In the genomic region with DNA sequence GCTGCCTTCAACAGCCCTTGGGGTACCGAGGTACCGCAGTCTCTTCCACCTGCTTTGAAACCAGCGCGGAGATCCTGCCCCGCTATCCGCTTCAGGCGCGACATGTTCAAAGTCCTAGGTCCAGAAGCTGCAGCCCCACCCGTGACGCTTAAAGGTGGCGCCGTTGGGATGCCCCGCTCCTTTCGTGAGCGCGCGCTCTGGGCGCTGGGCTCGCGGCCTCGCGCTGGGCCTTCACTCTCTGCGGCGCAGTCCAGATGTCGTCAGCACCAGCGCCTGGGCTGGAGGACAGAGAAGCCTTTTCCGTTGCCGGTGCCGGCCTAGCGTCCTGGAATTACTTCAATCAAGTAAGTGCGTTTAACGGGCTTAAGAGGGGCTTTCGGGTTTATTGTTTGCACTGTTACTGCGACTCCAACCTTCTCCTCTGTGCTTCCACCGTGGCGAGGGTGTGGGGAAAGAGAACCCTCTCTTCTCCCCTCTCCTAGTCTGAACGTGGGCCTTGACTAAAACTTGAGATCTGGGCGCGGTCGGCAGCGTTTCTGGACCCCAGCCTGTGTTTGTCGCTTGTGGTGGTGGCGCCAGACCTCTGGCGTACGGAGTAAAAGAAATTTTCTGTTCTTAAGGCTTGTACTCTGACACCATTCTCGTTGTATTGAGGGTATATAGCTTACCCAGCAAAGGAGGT, we compare ENCODE assay signal across 1 cellular context.
A peak's percentile ranks its signal among the peaks of the same experiment; 100 is the strongest.
TF ChIP-seq lines count a peak whose summit lies in the region.

A gene (minus strand): TSS at position 143 of the 682 bp plus-strand sequence. CDS start 39 bp downstream, at position 104.

TF ChIP-seq in GM12878, 131 proteins besides CTCF, POLR2A, EP300 and RAD21 (continued from another document and continues in another):
- TF ChIP-seq SRF (IDR thresholded peaks at IDR 0.05; ENCODE audit: low read depth in 2 of 2, low read length in 2 of 2) (peak in 1 of 2 experiments; percentile 79; a peak in 2 of 4 replicates), KAT2A (conservative IDR thresholded peaks at IDR 0.05; ENCODE audit: control insufficient read depth, low read depth, low read length) (no peak), ZNF217 (IDR thresholded peaks at IDR 0.05) (no peak), ATF7 (IDR thresholded peaks at IDR 0.05; ENCODE audit: low read depth) (no peak), CREB1 (IDR thresholded peaks at IDR 0.05; ENCODE audit: low read depth) (peak; percentile 100), KDM1A (IDR thresholded peaks at IDR 0.05; ENCODE audit: borderline replicate concordance) (no peak), BHLHE40 (IDR thresholded peaks at IDR 0.05; ENCODE audit: borderline replicate concordance in 1 of 2, low read depth in 2 of 2, low read length in 1 of 2) (peak in 1 of 2 experiments; percentile 66; a peak in 2 of 4 replicates), SREBF1 (IDR thresholded peaks at IDR 0.05; ENCODE audit: low read length) (no peak), DPF2 (IDR thresholded peaks at IDR 0.05) (no peak), NFYA (IDR thresholded peaks at IDR 0.05; ENCODE audit: borderline replicate concordance, low read depth, low read length) (no peak), RAD51 (IDR thresholded peaks at IDR 0.05) (no peak), BCL11A (IDR thresholded peaks at IDR 0.05; ENCODE audit: low read depth, low read length) (no peak), RB1 (IDR thresholded peaks at IDR 0.05; ENCODE audit: borderline replicate concordance) (0 out of 2 replicates have a peak, but pooled peaks have one; percentile 88), CHD2 (IDR thresholded peaks at IDR 0.05; ENCODE audit: borderline replicate concordance, low read depth, low read length) (peak; percentile 69; the same call in 1 of the 2 replicates), IKZF2 (IDR thresholded peaks at IDR 0.05) (peak in 1 of 2 experiments; percentile 31; a peak in 1 of 4 replicates), SMAD5 (IDR thresholded peaks at IDR 0.05; ENCODE audit: low read depth) (peak; percentile 76; the same call in 1 of the 2 replicates), RELA (IDR thresholded peaks at IDR 0.05; ENCODE audit: borderline replicate concordance, partially characterized antibody) (peak; percentile 92), CHD4 (IDR thresholded peaks at IDR 0.05) (no peak), MEF2B (IDR thresholded peaks at IDR 0.05; ENCODE audit: partially characterized antibody, poor library complexity, severe bottlenecking) (peak; percentile 22), NFXL1 (IDR thresholded peaks at IDR 0.05; ENCODE audit: borderline replicate concordance) (no peak), MYB (IDR thresholded peaks at IDR 0.05; ENCODE audit: borderline replicate concordance, low read depth, low read length) (peak; percentile 79; the same call in 1 of the 2 replicates), TCF7 (IDR thresholded peaks at IDR 0.05; ENCODE audit: borderline replicate concordance) (0 out of 2 replicates have a peak, but pooled peaks have one; percentile 12), MXI1 (IDR thresholded peaks at IDR 0.05; ENCODE audit: low read depth, low read length) (peak; percentile 93), POLR2AphosphoS2 (IDR thresholded peaks at IDR 0.05; ENCODE audit: low read depth, low read length) (no peak), HCFC1 (IDR thresholded peaks at IDR 0.05; ENCODE audit: low read length) (peak; percentile 90)
- TF ChIP-seq, protein P1, sequence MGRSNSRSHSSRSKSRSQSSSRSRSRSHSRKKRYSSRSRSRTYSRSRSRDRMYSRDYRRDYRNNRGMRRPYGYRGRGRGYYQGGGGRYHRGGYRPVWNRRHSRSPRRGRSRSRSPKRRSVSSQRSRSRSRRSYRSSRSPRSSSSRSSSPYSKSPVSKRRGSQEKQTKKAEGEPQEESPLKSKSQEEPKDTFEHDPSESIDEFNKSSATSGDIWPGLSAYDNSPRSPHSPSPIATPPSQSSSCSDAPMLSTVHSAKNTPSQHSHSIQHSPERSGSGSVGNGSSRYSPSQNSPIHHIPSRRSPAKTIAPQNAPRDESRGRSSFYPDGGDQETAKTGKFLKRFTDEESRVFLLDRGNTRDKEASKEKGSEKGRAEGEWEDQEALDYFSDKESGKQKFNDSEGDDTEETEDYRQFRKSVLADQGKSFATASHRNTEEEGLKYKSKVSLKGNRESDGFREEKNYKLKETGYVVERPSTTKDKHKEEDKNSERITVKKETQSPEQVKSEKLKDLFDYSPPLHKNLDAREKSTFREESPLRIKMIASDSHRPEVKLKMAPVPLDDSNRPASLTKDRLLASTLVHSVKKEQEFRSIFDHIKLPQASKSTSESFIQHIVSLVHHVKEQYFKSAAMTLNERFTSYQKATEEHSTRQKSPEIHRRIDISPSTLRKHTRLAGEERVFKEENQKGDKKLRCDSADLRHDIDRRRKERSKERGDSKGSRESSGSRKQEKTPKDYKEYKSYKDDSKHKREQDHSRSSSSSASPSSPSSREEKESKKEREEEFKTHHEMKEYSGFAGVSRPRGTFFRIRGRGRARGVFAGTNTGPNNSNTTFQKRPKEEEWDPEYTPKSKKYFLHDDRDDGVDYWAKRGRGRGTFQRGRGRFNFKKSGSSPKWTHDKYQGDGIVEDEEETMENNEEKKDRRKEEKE (IDR thresholded peaks at IDR 0.05): no peak
- TF ChIP-seq, protein P2, sequence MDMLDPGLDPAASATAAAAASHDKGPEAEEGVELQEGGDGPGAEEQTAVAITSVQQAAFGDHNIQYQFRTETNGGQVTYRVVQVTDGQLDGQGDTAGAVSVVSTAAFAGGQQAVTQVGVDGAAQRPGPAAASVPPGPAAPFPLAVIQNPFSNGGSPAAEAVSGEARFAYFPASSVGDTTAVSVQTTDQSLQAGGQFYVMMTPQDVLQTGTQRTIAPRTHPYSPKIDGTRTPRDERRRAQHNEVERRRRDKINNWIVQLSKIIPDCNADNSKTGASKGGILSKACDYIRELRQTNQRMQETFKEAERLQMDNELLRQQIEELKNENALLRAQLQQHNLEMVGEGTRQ (IDR thresholded peaks at IDR 0.05; ENCODE audit: borderline replicate concordance, low read depth, low read length): no peak; the same call in 1 of the 2 replicates
- TF ChIP-seq, protein P3, sequence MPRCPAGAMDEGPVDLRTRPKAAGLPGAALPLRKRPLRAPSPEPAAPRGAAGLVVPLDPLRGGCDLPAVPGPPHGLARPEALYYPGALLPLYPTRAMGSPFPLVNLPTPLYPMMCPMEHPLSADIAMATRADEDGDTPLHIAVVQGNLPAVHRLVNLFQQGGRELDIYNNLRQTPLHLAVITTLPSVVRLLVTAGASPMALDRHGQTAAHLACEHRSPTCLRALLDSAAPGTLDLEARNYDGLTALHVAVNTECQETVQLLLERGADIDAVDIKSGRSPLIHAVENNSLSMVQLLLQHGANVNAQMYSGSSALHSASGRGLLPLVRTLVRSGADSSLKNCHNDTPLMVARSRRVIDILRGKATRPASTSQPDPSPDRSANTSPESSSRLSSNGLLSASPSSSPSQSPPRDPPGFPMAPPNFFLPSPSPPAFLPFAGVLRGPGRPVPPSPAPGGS (IDR thresholded peaks at IDR 0.05; ENCODE audit: borderline replicate concordance, insufficient read depth, low read depth, low read length, poor library complexity, severe bottlenecking): no peak
- TF ChIP-seq, protein P4, sequence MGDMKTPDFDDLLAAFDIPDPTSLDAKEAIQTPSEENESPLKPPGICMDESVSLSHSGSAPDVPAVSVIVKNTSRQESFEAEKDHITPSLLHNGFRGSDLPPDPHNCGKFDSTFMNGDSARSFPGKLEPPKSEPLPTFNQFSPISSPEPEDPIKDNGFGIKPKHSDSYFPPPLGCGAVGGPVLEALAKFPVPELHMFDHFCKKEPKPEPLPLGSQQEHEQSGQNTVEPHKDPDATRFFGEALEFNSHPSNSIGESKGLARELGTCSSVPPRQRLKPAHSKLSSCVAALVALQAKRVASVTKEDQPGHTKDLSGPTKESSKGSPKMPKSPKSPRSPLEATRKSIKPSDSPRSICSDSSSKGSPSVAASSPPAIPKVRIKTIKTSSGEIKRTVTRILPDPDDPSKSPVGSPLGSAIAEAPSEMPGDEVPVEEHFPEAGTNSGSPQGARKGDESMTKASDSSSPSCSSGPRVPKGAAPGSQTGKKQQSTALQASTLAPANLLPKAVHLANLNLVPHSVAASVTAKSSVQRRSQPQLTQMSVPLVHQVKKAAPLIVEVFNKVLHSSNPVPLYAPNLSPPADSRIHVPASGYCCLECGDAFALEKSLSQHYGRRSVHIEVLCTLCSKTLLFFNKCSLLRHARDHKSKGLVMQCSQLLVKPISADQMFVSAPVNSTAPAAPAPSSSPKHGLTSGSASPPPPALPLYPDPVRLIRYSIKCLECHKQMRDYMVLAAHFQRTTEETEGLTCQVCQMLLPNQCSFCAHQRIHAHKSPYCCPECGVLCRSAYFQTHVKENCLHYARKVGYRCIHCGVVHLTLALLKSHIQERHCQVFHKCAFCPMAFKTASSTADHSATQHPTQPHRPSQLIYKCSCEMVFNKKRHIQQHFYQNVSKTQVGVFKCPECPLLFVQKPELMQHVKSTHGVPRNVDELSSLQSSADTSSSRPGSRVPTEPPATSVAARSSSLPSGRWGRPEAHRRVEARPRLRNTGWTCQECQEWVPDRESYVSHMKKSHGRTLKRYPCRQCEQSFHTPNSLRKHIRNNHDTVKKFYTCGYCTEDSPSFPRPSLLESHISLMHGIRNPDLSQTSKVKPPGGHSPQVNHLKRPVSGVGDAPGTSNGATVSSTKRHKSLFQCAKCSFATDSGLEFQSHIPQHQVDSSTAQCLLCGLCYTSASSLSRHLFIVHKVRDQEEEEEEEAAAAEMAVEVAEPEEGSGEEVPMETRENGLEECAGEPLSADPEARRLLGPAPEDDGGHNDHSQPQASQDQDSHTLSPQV (IDR thresholded peaks at IDR 0.05): no peak
- TF ChIP-seq, protein P5, sequence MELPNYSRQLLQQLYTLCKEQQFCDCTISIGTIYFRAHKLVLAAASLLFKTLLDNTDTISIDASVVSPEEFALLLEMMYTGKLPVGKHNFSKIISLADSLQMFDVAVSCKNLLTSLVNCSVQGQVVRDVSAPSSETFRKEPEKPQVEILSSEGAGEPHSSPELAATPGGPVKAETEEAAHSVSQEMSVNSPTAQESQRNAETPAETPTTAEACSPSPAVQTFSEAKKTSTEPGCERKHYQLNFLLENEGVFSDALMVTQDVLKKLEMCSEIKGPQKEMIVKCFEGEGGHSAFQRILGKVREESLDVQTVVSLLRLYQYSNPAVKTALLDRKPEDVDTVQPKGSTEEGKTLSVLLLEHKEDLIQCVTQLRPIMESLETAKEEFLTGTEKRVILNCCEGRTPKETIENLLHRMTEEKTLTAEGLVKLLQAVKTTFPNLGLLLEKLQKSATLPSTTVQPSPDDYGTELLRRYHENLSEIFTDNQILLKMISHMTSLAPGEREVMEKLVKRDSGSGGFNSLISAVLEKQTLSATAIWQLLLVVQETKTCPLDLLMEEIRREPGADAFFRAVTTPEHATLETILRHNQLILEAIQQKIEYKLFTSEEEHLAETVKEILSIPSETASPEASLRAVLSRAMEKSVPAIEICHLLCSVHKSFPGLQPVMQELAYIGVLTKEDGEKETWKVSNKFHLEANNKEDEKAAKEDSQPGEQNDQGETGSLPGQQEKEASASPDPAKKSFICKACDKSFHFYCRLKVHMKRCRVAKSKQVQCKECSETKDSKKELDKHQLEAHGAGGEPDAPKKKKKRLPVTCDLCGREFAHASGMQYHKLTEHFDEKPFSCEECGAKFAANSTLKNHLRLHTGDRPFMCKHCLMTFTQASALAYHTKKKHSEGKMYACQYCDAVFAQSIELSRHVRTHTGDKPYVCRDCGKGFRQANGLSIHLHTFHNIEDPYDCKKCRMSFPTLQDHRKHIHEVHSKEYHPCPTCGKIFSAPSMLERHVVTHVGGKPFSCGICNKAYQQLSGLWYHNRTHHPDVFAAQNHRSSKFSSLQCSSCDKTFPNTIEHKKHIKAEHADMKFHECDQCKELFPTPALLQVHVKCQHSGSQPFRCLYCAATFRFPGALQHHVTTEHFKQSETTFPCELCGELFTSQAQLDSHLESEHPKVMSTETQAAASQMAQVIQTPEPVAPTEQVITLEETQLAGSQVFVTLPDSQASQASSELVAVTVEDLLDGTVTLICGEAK (IDR thresholded peaks at IDR 0.05; ENCODE audit: borderline replicate concordance): peak; percentile 52; the same call in 1 of the 2 replicates
- TF ChIP-seq, protein P6, sequence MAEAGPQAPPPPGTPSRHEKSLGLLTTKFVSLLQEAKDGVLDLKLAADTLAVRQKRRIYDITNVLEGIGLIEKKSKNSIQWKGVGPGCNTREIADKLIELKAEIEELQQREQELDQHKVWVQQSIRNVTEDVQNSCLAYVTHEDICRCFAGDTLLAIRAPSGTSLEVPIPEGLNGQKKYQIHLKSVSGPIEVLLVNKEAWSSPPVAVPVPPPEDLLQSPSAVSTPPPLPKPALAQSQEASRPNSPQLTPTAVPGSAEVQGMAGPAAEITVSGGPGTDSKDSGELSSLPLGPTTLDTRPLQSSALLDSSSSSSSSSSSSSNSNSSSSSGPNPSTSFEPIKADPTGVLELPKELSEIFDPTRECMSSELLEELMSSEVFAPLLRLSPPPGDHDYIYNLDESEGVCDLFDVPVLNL (IDR thresholded peaks at IDR 0.05; ENCODE audit: low read depth, low read length): peak; percentile 70; the same call in 1 of the 2 replicates
- TF ChIP-seq, protein P7, sequence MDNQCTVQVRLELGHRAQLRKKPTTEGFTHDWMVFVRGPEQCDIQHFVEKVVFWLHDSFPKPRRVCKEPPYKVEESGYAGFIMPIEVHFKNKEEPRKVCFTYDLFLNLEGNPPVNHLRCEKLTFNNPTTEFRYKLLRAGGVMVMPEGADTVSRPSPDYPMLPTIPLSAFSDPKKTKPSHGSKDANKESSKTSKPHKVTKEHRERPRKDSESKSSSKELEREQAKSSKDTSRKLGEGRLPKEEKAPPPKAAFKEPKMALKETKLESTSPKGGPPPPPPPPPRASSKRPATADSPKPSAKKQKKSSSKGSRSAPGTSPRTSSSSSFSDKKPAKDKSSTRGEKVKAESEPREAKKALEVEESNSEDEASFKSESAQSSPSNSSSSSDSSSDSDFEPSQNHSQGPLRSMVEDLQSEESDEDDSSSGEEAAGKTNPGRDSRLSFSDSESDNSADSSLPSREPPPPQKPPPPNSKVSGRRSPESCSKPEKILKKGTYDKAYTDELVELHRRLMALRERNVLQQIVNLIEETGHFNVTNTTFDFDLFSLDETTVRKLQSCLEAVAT (IDR thresholded peaks at IDR 0.05): peak; percentile 80
- TF ChIP-seq, protein P8, sequence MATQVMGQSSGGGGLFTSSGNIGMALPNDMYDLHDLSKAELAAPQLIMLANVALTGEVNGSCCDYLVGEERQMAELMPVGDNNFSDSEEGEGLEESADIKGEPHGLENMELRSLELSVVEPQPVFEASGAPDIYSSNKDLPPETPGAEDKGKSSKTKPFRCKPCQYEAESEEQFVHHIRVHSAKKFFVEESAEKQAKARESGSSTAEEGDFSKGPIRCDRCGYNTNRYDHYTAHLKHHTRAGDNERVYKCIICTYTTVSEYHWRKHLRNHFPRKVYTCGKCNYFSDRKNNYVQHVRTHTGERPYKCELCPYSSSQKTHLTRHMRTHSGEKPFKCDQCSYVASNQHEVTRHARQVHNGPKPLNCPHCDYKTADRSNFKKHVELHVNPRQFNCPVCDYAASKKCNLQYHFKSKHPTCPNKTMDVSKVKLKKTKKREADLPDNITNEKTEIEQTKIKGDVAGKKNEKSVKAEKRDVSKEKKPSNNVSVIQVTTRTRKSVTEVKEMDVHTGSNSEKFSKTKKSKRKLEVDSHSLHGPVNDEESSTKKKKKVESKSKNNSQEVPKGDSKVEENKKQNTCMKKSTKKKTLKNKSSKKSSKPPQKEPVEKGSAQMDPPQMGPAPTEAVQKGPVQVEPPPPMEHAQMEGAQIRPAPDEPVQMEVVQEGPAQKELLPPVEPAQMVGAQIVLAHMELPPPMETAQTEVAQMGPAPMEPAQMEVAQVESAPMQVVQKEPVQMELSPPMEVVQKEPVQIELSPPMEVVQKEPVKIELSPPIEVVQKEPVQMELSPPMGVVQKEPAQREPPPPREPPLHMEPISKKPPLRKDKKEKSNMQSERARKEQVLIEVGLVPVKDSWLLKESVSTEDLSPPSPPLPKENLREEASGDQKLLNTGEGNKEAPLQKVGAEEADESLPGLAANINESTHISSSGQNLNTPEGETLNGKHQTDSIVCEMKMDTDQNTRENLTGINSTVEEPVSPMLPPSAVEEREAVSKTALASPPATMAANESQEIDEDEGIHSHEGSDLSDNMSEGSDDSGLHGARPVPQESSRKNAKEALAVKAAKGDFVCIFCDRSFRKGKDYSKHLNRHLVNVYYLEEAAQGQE (IDR thresholded peaks at IDR 0.05; ENCODE audit: low read depth, low read length): no peak
